31 cellular contexts compared by ENCODE assay signal in the genomic region with DNA sequence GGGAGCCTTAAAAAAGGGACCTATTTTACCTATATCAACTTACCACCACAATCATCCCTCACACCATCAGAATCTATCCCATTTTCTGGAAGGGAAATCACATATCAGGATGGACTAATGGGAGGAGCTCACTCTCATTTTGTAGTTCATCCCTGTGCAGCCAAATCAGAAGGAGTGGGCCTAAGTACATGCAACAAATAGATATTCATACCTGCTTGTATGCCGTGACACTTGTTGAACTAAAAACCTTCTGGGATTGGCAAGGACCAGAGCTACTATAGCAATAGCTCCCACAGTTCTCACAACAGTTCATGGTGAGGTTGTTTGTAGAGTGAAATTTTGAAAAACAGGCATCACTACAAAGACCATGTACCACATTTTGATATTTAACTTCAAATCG.
"Had no signal": no experiment of that assay in that cellular context is flagged by ENCODE, and none has a peak within 500 bp of the region (broad histone marks: within the 10 kb centered on the region; RNA-seq: fewer than 3 reads in every experiment).

No MANE protein-coding gene starts in this region.

- H3K79me2 ChIP-seq: hepatocyte had no signal

- H3K4me3 ChIP-seq: coronary artery, esophagus squamous epithelium, gastroesophageal sphincter, heart right ventricle, hepatocyte had no signal

- H3K4me2 ChIP-seq: hepatocyte had no signal

- ATAC-seq: activated CD4-positive, CD25-positive, alpha-beta regulatory T cell treated with anti-CD3 and anti-CD28 coated beads, Interleukin-2, amount 50 U/mL, for 24 hours; activated T-helper 17 cell treated with anti-CD3 and anti-CD28 coated beads, Interleukin-2, amount 50 U/mL, for 72 hours; effector memory CD8-positive, alpha-beta T cell; gastroesophageal sphincter; heart right ventricle; T-helper 17 cell had no signal

- H3K27me3 Mint-ChIP-seq: activated B cell treated with CpG ODN at 0.5 μM for 24 hours; activated CD4-positive, alpha-beta memory T cell treated with anti-CD3 and anti-CD28 coated beads, Interleukin-2, amount 10 ng/mL, durations not matched to agents 7 days and 5 days; activated naive CD4-positive, alpha-beta T cell treated with anti-CD3 and anti-CD28 coated beads, Interleukin-2, amount 50 U/mL, for 24 hours; activated naive CD8-positive, alpha-beta T cell treated with anti-CD3 and anti-CD28 coated beads, Interleukin-2, amount 10 ng/mL, durations not matched to agents 7 days and 5 days; activated T-cell treated with anti-CD3 and anti-CD28 coated beads, Interleukin-2, amount 50 U/mL, for 24 hours; activated T-helper 17 cell treated with anti-CD3 and anti-CD28 coated beads, Interleukin-2, amount 50 U/mL, for 72 hours; central memory CD8-positive, alpha-beta T cell; dendritic cell treated with granulocyte-macrophage colony-stimulating factor and Interleukin-4, amounts not matched to agents 40 ng/mL and 50 ng/mL, for 4 days; effector memory CD8-positive, alpha-beta T cell; T-helper 17 cell had no signal

- H3K27ac Mint-ChIP-seq: activated B cell treated with CpG ODN at 0.5 μM for 24 hours; activated CD4-positive, alpha-beta memory T cell treated with anti-CD3 and anti-CD28 coated beads, Interleukin-2, amount 10 ng/mL, durations not matched to agents 7 days and 5 days; activated naive CD4-positive, alpha-beta T cell treated with anti-CD3 and anti-CD28 coated beads, Interleukin-2, amount 50 U/mL, for 24 hours; activated naive CD8-positive, alpha-beta T cell treated with anti-CD3 and anti-CD28 coated beads, Interleukin-2, amount 10 ng/mL, durations not matched to agents 7 days and 5 days; activated T-cell treated with anti-CD3 and anti-CD28 coated beads, Interleukin-2, amount 50 U/mL, for 24 hours; activated T-helper 17 cell treated with anti-CD3 and anti-CD28 coated beads, Interleukin-2, amount 50 U/mL, for 72 hours; dendritic cell treated with granulocyte-macrophage colony-stimulating factor and Interleukin-4, amounts not matched to agents 40 ng/mL and 50 ng/mL, for 4 days; effector memory CD8-positive, alpha-beta T cell; T-helper 17 cell; T-helper 2 cell treated with Interferon-gamma antibody and Interleukin-4, amounts not matched to agents 5 μg/mL and 100 μg/mL, for 36 hours had no signal

- H3K9me3 ChIP-seq: esophagus squamous epithelium, gastroesophageal sphincter, heart right ventricle had no signal

- H3K9me3 Mint-ChIP-seq: activated B cell treated with CpG ODN at 0.5 μM for 24 hours; activated CD4-positive, alpha-beta memory T cell treated with anti-CD3 and anti-CD28 coated beads, Interleukin-2, amount 10 ng/mL, durations not matched to agents 7 days and 5 days; activated naive CD4-positive, alpha-beta T cell treated with anti-CD3 and anti-CD28 coated beads, Interleukin-2, amount 50 U/mL, for 24 hours; activated naive CD8-positive, alpha-beta T cell treated with anti-CD3 and anti-CD28 coated beads, Interleukin-2, amount 10 ng/mL, durations not matched to agents 7 days and 5 days; activated T-cell treated with anti-CD3 and anti-CD28 coated beads, Interleukin-2, amount 50 U/mL, for 24 hours; activated T-helper 17 cell treated with anti-CD3 and anti-CD28 coated beads, Interleukin-2, amount 50 U/mL, for 72 hours; central memory CD8-positive, alpha-beta T cell; dendritic cell treated with granulocyte-macrophage colony-stimulating factor and Interleukin-4, amounts not matched to agents 40 ng/mL and 50 ng/mL, for 4 days; effector memory CD8-positive, alpha-beta T cell; T-helper 2 cell treated with Interferon-gamma antibody and Interleukin-4, amounts not matched to agents 5 μg/mL and 100 μg/mL, for 36 hours had no signal

- H3K4me3 Mint-ChIP-seq: activated B cell treated with CpG ODN at 0.5 μM for 24 hours; activated CD4-positive, alpha-beta memory T cell treated with anti-CD3 and anti-CD28 coated beads, Interleukin-2, amount 10 ng/mL, durations not matched to agents 7 days and 5 days; activated naive CD4-positive, alpha-beta T cell treated with anti-CD3 and anti-CD28 coated beads, Interleukin-2, amount 50 U/mL, for 24 hours; activated naive CD8-positive, alpha-beta T cell treated with anti-CD3 and anti-CD28 coated beads, Interleukin-2, amount 10 ng/mL, durations not matched to agents 7 days and 5 days; activated T-cell treated with anti-CD3 and anti-CD28 coated beads, Interleukin-2, amount 50 U/mL, for 24 hours; activated T-helper 17 cell treated with anti-CD3 and anti-CD28 coated beads, Interleukin-2, amount 50 U/mL, for 72 hours; central memory CD8-positive, alpha-beta T cell; dendritic cell treated with granulocyte-macrophage colony-stimulating factor and Interleukin-4, amounts not matched to agents 40 ng/mL and 50 ng/mL, for 4 days; effector memory CD8-positive, alpha-beta T cell; T-helper 17 cell; T-helper 2 cell treated with Interferon-gamma antibody and Interleukin-4, amounts not matched to agents 5 μg/mL and 100 μg/mL, for 36 hours had no signal

- H3K27me3 ChIP-seq: brain microvascular endothelial cell, esophagus squamous epithelium, gastroesophageal sphincter, heart right ventricle, hepatocyte had no signal

- H3K4me1 Mint-ChIP-seq: activated B cell treated with CpG ODN at 0.5 μM for 24 hours; activated CD4-positive, alpha-beta memory T cell treated with anti-CD3 and anti-CD28 coated beads, Interleukin-2, amount 10 ng/mL, durations not matched to agents 7 days and 5 days; activated naive CD4-positive, alpha-beta T cell treated with anti-CD3 and anti-CD28 coated beads, Interleukin-2, amount 50 U/mL, for 24 hours; activated naive CD8-positive, alpha-beta T cell treated with anti-CD3 and anti-CD28 coated beads, Interleukin-2, amount 10 ng/mL, durations not matched to agents 7 days and 5 days; activated T-helper 17 cell treated with anti-CD3 and anti-CD28 coated beads, Interleukin-2, amount 50 U/mL, for 72 hours; central memory CD8-positive, alpha-beta T cell; T-helper 17 cell had no signal

- H3K4me1 ChIP-seq: esophagus squamous epithelium, gastroesophageal sphincter, heart right ventricle had no signal

- H2AFZ ChIP-seq: hepatocyte had no signal

- H3K27ac ChIP-seq: brain microvascular endothelial cell, coronary artery, esophagus squamous epithelium, gastroesophageal sphincter, heart right ventricle, hepatocyte, WERI-Rb-1 had no signal

- DNase-seq: activated B cell treated with CpG ODN at 0.5 μM for 24 hours; activated CD4-positive, alpha-beta memory T cell treated with anti-CD3 and anti-CD28 coated beads, Interleukin-2, amount 10 ng/mL, durations not matched to agents 7 days and 5 days; activated CD4-positive, alpha-beta T cell treated with anti-CD3 and anti-CD28 coated beads for 48 hours; activated CD8-positive, alpha-beta memory T cell treated with anti-CD3 and anti-CD28 coated beads, Interleukin-2, amount 50 U/mL, for 48 hours; activated effector memory CD4-positive, alpha-beta T cell treated with Interleukin-2 at 50 U/mL for 16 hours; activated gamma-delta T cell treated with Interleukin-2 at 50 U/mL for 16 hours; activated naive CD4-positive, alpha-beta T cell treated with Interleukin-2 at 50 U/mL for 16 hours; activated naive CD8-positive, alpha-beta T cell treated with anti-CD3 and anti-CD28 coated beads, Interleukin-2, amount 10 ng/mL, durations not matched to agents 7 days and 5 days; activated T-cell treated with anti-CD3 and anti-CD28 coated beads for 4 hours; activated T-cell treated with anti-CD3 and anti-CD28 coated beads, Interleukin-2, amount 50 U/mL, for 24 hours; amniotic stem cell; anterior cingulate cortex; brain microvascular endothelial cell; effector CD4-positive, alpha-beta T cell; effector memory CD8-positive, alpha-beta T cell; esophagus squamous epithelium; foreskin melanocyte; heart right ventricle; T-helper 1 cell; T-helper 17 cell; T1000; WERI-Rb-1 had no signal
